Comparison of ENCODE assay signal across 26 cellular contexts in the genomic region with DNA sequence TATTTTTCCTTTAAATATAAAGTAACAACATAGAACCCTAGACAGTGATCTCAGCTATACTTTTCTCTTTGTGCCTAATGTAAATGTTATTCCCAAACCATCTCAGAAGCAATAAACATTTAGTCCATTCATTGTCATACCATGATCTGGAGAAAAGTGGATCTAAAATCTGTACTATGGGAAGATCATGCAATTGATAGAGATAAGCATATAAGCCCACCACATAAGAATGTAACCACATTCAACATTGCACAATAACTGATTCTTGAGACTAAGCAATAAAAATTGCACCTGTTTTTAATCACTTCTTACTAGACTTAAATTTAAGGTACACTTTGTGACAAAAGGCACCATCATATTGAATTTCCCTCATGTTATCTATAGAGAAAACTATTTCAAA.
DNase-seq lines count a peak whose midpoint lies in the region; ATAC-seq, FAIRE-seq and TF ChIP-seq lines count a peak whose summit lies in the region.
"Had no signal": no experiment of that assay in that cellular context is flagged by ENCODE, and none has a peak within 500 bp of the region (broad histone marks: within the 10 kb centered on the region; RNA-seq: fewer than 3 reads in every experiment).

No MANE protein-coding gene starts in this region.

- no peaks in the 10 kb centered on the region for H3K27me3 ChIP-seq in HepG2 (ENCODE audit: control insufficient read depth in 1 of 2, insufficient read depth in 2 of 2, low read length in 2 of 2)
- no peaks in the 10 kb centered on the region for H3K27me3 ChIP-seq in right lobe of liver
- H3K27me3 ChIP-seq in smooth muscle cell (ENCODE audit: low read depth), result no peaks in the 10 kb centered on the region
- H3K27me3 ChIP-seq: BLaER1 treated with 17β-estradiol and CSF1 and Interleukin-3, amounts not matched to agents 10 nM and 100 nM had no signal

- no TSS peak for BruUV-seq in HepG2 (replicated peaks; lab: Mats Ljungman, UMichigan)

- in situ Hi-C loops in HepG2 (cut with HindIII; ENCODE audit: extremely low pct_ligation_motif_present, low pct_unique_long_range_greater_than_20kb), result no loop called here

- TF ChIP-seq CTCF in HepG2 (CRISPR knock-in tag; IDR thresholded peaks at IDR 0.05) (no peak), right lobe of liver (IDR thresholded peaks at IDR 0.05) (no peak), D721Med (IDR thresholded peaks at IDR 0.05; ENCODE audit: insufficient read depth, missing control alignments) (no peak), smooth muscle cell (IDR thresholded peaks at IDR 0.05; ENCODE audit: borderline replicate concordance, insufficient read depth, poor library complexity, severe bottlenecking) (no peak)

- H3K4me2 ChIP-seq in HepG2 (ENCODE audit: low read depth, low read length) (no peak overlapping the region), smooth muscle cell (peak overlapping the region; percentile 14)
- H3K4me2 ChIP-seq: BLaER1 treated with 17β-estradiol and CSF1 and Interleukin-3, amounts not matched to agents 10 nM and 100 nM had no signal

- H3K9me3 ChIP-seq in HepG2 (ENCODE audit: low read length) (peaks cover 12% of the 10 kb centered on the region; the same call in 1 of the 2 replicates), right lobe of liver (no peaks in the 10 kb centered on the region), SK-N-MC (ENCODE audit: low read depth, low read length) (no peaks in the 10 kb centered on the region), smooth muscle cell (replicated peaks; ENCODE audit: low read depth) (no peaks in the 10 kb centered on the region)
- H3K9me3 ChIP-seq: Caco-2 had no signal

- ATAC-seq in HepG2 (no peak), right lobe of liver (no peak), HG03108 (IDR thresholded peaks at IDR 0.05; ENCODE audit: unreplicated experiment) (no peak)
- ATAC-seq: CD8-positive, alpha-beta T cell; GM12878 had no signal

- H2AFZ ChIP-seq in HepG2 (ENCODE audit: low read length), result no peak overlapping the region
- H2AFZ ChIP-seq in smooth muscle cell (ENCODE audit: low read depth), result no peak overlapping the region

- no peak for TF ChIP-seq POLR2A in HepG2 (IDR thresholded peaks at IDR 0.05; ENCODE audit: insufficient read depth in 1 of 2, low read depth in 2 of 2, low read length in 2 of 2)
- no peak for TF ChIP-seq POLR2A in right lobe of liver (IDR thresholded peaks at IDR 0.05)
- no peak for TF ChIP-seq POLR2A in GM12891 (IDR thresholded peaks at IDR 0.05; ENCODE audit: low read depth, low read length)

- H4K20me1 ChIP-seq in HepG2 (ENCODE audit: insufficient read depth, low read length), result no peaks in the 10 kb centered on the region
- H4K20me1 ChIP-seq in smooth muscle cell (ENCODE audit: low read depth), result no peaks in the 10 kb centered on the region
- H4K20me1 ChIP-seq: BLaER1 treated with 17β-estradiol and CSF1 and Interleukin-3, amounts not matched to agents 10 nM and 100 nM had no signal

- no peak for DNase-seq in HepG2 (ENCODE audit: low spot score)
- DNase-seq in right lobe of liver, result no peak
- DNase-seq in D721Med (ENCODE audit: insufficient read length, low spot score), result no peak
- no peak for DNase-seq in SK-N-MC (ENCODE audit: low read depth, low spot score)
- DNase-seq in smooth muscle cell (lab: John Stamatoyannopoulos, UW; ENCODE audit: unreplicated experiment), result no peak
- no peak for DNase-seq in H4 (ENCODE audit: low spot score)
- DNase-seq in GM12891 (ENCODE audit: insufficient read length, low spot score), result no peak
- DNase-seq: 8988T; AML-193; Caco-2; Calu3; CD4-positive, alpha-beta T cell; CD8-positive, alpha-beta T cell; DMS 273 treated with DMSO at 0.1 percent for 48 hours; DMS153; DMS53; DMS79; DND-41; EL; GDM1 had no signal

- no peak for TF ChIP-seq RAD21 in HepG2 (CRISPR knock-in tag; IDR thresholded peaks at IDR 0.05)

- no peaks in the 10 kb centered on the region for H3F3A ChIP-seq in smooth muscle cell (ENCODE audit: low read depth)

- FAIRE-seq in HepG2 (lab: Jason Lieb, UNC) (no peak), D721Med (lab: Jason Lieb, UNC) (peak; percentile 77), GM12891 (lab: Jason Lieb, UNC) (no peak)
- FAIRE-seq: A204.1, GM12878, GM19239 had no signal

- no peaks in the 10 kb centered on the region for H3K36me3 ChIP-seq in HepG2 (replicated peaks in 1 of 2; ENCODE audit: control insufficient read depth in 1 of 2, insufficient read depth in 2 of 2, low read length in 2 of 2)
- H3K36me3 ChIP-seq in right lobe of liver, result no peaks in the 10 kb centered on the region
- no peaks in the 10 kb centered on the region for H3K36me3 ChIP-seq in SK-N-MC (ENCODE audit: insufficient read depth, low read length)
- peaks cover 2% of the 10 kb centered on the region for H3K36me3 ChIP-seq in smooth muscle cell (ENCODE audit: low read depth)
- H3K36me3 ChIP-seq: BLaER1 treated with 17β-estradiol and CSF1 and Interleukin-3, amounts not matched to agents 10 nM and 100 nM had no signal

- H3K27ac ChIP-seq in HepG2 (ENCODE audit: extremely low read length, insufficient read depth, low read length), result no peak overlapping the region
- H3K27ac ChIP-seq in right lobe of liver, result no peak overlapping the region
- H3K27ac ChIP-seq in SK-N-MC, result no peak overlapping the region
- no peak overlapping the region for H3K27ac ChIP-seq in smooth muscle cell (ENCODE audit: low read depth)
- H3K27ac ChIP-seq: BLaER1 treated with 17β-estradiol and CSF1 and Interleukin-3, amounts not matched to agents 10 nM and 100 nM; C4-2B had no signal

- H3K4me1 ChIP-seq in HepG2 (ENCODE audit: insufficient read depth, low read length) (no peaks in the 10 kb centered on the region), right lobe of liver (no peaks in the 10 kb centered on the region), smooth muscle cell (ENCODE audit: low read depth) (no peaks in the 10 kb centered on the region)
- H3K4me1 ChIP-seq: Caco-2 had no signal

- POLR2A ChIA-PET in HepG2 (lab: Yijun Ruan, JAX), result no interaction called here

- CTCF ChIA-PET in HepG2 (lab: Yijun Ruan, JAX; ENCODE audit: low intra/inter-chr PET ratio, low total read pairs), result no interaction called here

- intact Hi-C loops in HepG2 (cut with micrococcal nuclease; ENCODE audit: unreplicated experiment) (loop anchor here (5.0 kb wide), 1 partner anchor 1229 kb away; no protein-coding TSS in a partner anchor), right lobe of liver (cut with DNase I) (no loop called here)

- H3K9ac ChIP-seq in HepG2 (ENCODE audit: insufficient read depth, low read depth, low read length) (no peak overlapping the region), SK-N-MC (ENCODE audit: insufficient read length) (no peak overlapping the region), smooth muscle cell (ENCODE audit: low read depth) (no peak overlapping the region)
- H3K9ac ChIP-seq: BLaER1 treated with 17β-estradiol and CSF1 and Interleukin-3, amounts not matched to agents 10 nM and 100 nM had no signal

- H3K79me2 ChIP-seq in HepG2 (ENCODE audit: insufficient read depth, low read length), result no peaks in the 10 kb centered on the region
- H3K79me2 ChIP-seq in smooth muscle cell (ENCODE audit: low read depth), result no peaks in the 10 kb centered on the region

- TF ChIP-seq EP300 in HepG2 (IDR thresholded peaks at IDR 0.05; ENCODE audit: low read depth in 2 of 2, low read length in 2 of 2), result no peak
- TF ChIP-seq EP300 in HepG2 (CRISPR knock-in tag; IDR thresholded peaks at IDR 0.05; ENCODE audit: borderline replicate concordance), result no peak

- H3K4me3 ChIP-seq in HepG2 (replicated peaks in 1 of 3; ENCODE audit: insufficient read depth in 1 of 3, low read depth in 2 of 3, low read length in 3 of 3), result no peak overlapping the region
- no peak overlapping the region for H3K4me3 ChIP-seq in right lobe of liver
- peak overlapping the region; percentile 25; the same call in 1 of the 2 replicates for H3K4me3 ChIP-seq in SK-N-MC
- no peak overlapping the region for H3K4me3 ChIP-seq in smooth muscle cell
- H3K4me3 ChIP-seq: BLaER1 treated with 17β-estradiol and CSF1 and Interleukin-3, amounts not matched to agents 10 nM and 100 nM; GM12878 had no signal

TF ChIP-seq in GM12891, 5 proteins besides CTCF, POLR2A, EP300 and RAD21:
- TF ChIP-seq POLR2AphosphoS5 (IDR thresholded peaks at IDR 0.05; ENCODE audit: low read depth, low read length), result no peak
- TF ChIP-seq PAX5 (IDR thresholded peaks at IDR 0.05; ENCODE audit: insufficient read depth, low read length, severe bottlenecking), result no peak
- TF ChIP-seq POU2F2 (IDR thresholded peaks at IDR 0.05; ENCODE audit: low read depth, low read length), result no peak
- no peak for TF ChIP-seq TAF1 (IDR thresholded peaks at IDR 0.05; ENCODE audit: low read depth, low read length)
- no peak for TF ChIP-seq SPI1 (IDR thresholded peaks at IDR 0.05; ENCODE audit: low read depth, low read length)
